In genomic region chr9:136799854-136800657, GRCh38 we compare ENCODE assay signal across 8 cellular contexts. TPM values are rescaled to one million over a fixed set of nuclear protein-coding genes. Genes with fewer than 3 reads are reported as not detected.
DNase-seq lines count a peak whose midpoint lies in the region; ATAC-seq and TF ChIP-seq lines count a peak whose summit lies in the region.

No MANE protein-coding gene starts in this region.

- H3K27me3 ChIP-seq in mucosa of stomach (ENCODE audit: control insufficient read depth, insufficient read depth, low read length): peaks cover 24% of the 10 kb centered on the region

- CTCF ChIA-PET in OCI-LY7 (lab: Charles Lee; ENCODE audit: unreplicated experiment): interaction anchor here (0.7 kb wide), 1 partner anchor 36 kb away, joined by 3 read pairs; no protein-coding TSS in a partner anchor

- H3K27ac ChIP-seq in OCI-LY7 (ENCODE audit: low read depth, low read length, poor library complexity, severe bottlenecking): no peak overlapping the region

- H3K4me2 ChIP-seq in OCI-LY7 (ENCODE audit: low read length): peak overlapping the region; percentile 72

- no peaks in the 10 kb centered on the region for H3K79me2 ChIP-seq in OCI-LY7 (ENCODE audit: insufficient read depth, low read depth, low read length)

- H3K36me3 ChIP-seq in OCI-LY7 (ENCODE audit: insufficient read depth, low read length): no peaks in the 10 kb centered on the region
- H3K36me3 ChIP-seq in mucosa of stomach (ENCODE audit: control insufficient read depth, insufficient read depth, low read length): no peaks in the 10 kb centered on the region

- H3K9ac ChIP-seq in mucosa of stomach (ENCODE audit: low read length): peak overlapping the region; percentile 63

- no peaks in the 10 kb centered on the region for H3K9me3 ChIP-seq in OCI-LY7 (ENCODE audit: low read length)
- no peaks in the 10 kb centered on the region for H3K9me3 ChIP-seq in mucosa of stomach (ENCODE audit: control insufficient read depth, low read length)

- in situ Hi-C loops in G401 (cut with HindIII; ENCODE audit: low sequenced_read_pairs): no loop called here

- H2AFZ ChIP-seq in OCI-LY7 (ENCODE audit: low read length): no peak overlapping the region; the same call in 1 of the 2 replicates

- ATAC-seq in HG02981 (IDR thresholded peaks at IDR 0.05; ENCODE audit: unreplicated experiment): no peak

- H3K4me3 ChIP-seq in OCI-LY7 (ENCODE audit: low read depth, low read length, poor library complexity, severe bottlenecking): peak overlapping the region; percentile 62
- peak overlapping the region; percentile 46 for H3K4me3 ChIP-seq in mucosa of stomach (ENCODE audit: low read length)

- TF ChIP-seq CTCF in OCI-LY7 (conservative IDR thresholded peaks at IDR 0.05; ENCODE audit: low read length): no peak

- DNase-seq in G401 (ENCODE audit: low spot score): peak; percentile 89
- DNase-seq in HuH-7 (ENCODE audit: low spot score): peak; percentile 89
- peak; percentile 84 for DNase-seq in OCI-LY7 (ENCODE audit: low spot score)
- peak; percentile 93 for DNase-seq in activated CD8-positive, alpha-beta memory T cell treated with anti-CD3 and anti-CD28 coated beads, Interleukin-2, amount 50 U/mL, for 48 hours
- peak; percentile 60 for DNase-seq in epidermal melanocyte (ENCODE audit: insufficient read length, low spot score)
- DNase-seq in stimulated activated CD8-positive, alpha-beta memory T cell treated with anti-CD3 and anti-CD28 coated beads, Interleukin-4, amount 100 ng/mL, for 4 hours (ENCODE audit: low read depth in 2 of 2, low spot score in 1 of 2): peak; percentile 72 to 88

- H3K9me2 ChIP-seq in OCI-LY7 (ENCODE audit: insufficient read depth, low read length): no peaks in the 10 kb centered on the region

- intact Hi-C loops in OCI-LY7 (cut with micrococcal nuclease; ENCODE audit: unreplicated experiment): no loop called here

- H3K4me1 ChIP-seq in OCI-LY7 (ENCODE audit: insufficient read depth, low read length, poor library complexity, severe bottlenecking) (peaks cover 46% of the 10 kb centered on the region), mucosa of stomach (ENCODE audit: control insufficient read depth, insufficient read depth, low read length) (peaks cover 37% of the 10 kb centered on the region)

- BruUV-seq in OCI-LY7 (replicated peaks; lab: Mats Ljungman, UMichigan): no TSS peak

- POLR2A ChIA-PET in OCI-LY7 (lab: Charles Lee): interaction anchor here (0.6 to 1.1 kb wide), 3 partner anchors 21 to 401 kb away, joined by 4 to 8 read pairs (median 4); no protein-coding TSS in a partner anchor

- no peaks in the 10 kb centered on the region for H4K20me1 ChIP-seq in OCI-LY7 (ENCODE audit: insufficient read depth, low read length)

RNA-seq across cellular contexts. Expression of gene CCDC183, which starts 3.9 kb away (rescaled TPM):
- not detected in 2 replicates for total RNA-seq in G401 (2014; rRNA removed; shearing (Covaris generic))
- 1.3 and 2.2 TPM in 2 replicates for total RNA-seq in OCI-LY7 (2014; rRNA removed; shearing (Covaris generic))
- total RNA-seq in OCI-LY7 (2022): 0.44 and 0.88 TPM in 2 replicates

RNA-seq across cellular contexts. Expression of gene RABL6, which starts 7.7 kb away (rescaled TPM):
- 199 and 222 TPM in 2 replicates for total RNA-seq in G401 (2014; rRNA removed; shearing (Covaris generic))
- total RNA-seq in OCI-LY7 (2014; rRNA removed; shearing (Covaris generic)): 97.0 and 113 TPM in 2 replicates
- total RNA-seq in OCI-LY7 (2022): 126 and 133 TPM in 2 replicates

RNA-seq across cellular contexts. Expression of gene TMEM141, which starts 8.9 kb away (rescaled TPM):
- total RNA-seq in G401 (2014; rRNA removed; shearing (Covaris generic)): 60.8 and 107 TPM in 2 replicates
- 61.9 and 70.2 TPM in 2 replicates for total RNA-seq in OCI-LY7 (2014; rRNA removed; shearing (Covaris generic))
- 41.5 and 43.2 TPM in 2 replicates for total RNA-seq in OCI-LY7 (2022)

RNA-seq across cellular contexts. Expression of gene LCN15, which starts 35.7 kb away (rescaled TPM):
- not detected in 2 replicates for total RNA-seq in G401 (2014; rRNA removed; shearing (Covaris generic))
- not detected in 2 replicates for total RNA-seq in OCI-LY7 (2014; rRNA removed; shearing (Covaris generic))
- total RNA-seq in OCI-LY7 (2022): not detected in 2 replicates

RNA-seq across cellular contexts. Expression of gene LCN8, which starts 42.0 kb away (rescaled TPM):
- not detected in 2 replicates for total RNA-seq in G401 (2014; rRNA removed; shearing (Covaris generic))
- total RNA-seq in OCI-LY7 (2014; rRNA removed; shearing (Covaris generic)): not detected in 2 replicates
- total RNA-seq in OCI-LY7 (2022): not detected in 2 replicates
